8 cellular contexts compared by ENCODE assay signal in the genomic region with DNA sequence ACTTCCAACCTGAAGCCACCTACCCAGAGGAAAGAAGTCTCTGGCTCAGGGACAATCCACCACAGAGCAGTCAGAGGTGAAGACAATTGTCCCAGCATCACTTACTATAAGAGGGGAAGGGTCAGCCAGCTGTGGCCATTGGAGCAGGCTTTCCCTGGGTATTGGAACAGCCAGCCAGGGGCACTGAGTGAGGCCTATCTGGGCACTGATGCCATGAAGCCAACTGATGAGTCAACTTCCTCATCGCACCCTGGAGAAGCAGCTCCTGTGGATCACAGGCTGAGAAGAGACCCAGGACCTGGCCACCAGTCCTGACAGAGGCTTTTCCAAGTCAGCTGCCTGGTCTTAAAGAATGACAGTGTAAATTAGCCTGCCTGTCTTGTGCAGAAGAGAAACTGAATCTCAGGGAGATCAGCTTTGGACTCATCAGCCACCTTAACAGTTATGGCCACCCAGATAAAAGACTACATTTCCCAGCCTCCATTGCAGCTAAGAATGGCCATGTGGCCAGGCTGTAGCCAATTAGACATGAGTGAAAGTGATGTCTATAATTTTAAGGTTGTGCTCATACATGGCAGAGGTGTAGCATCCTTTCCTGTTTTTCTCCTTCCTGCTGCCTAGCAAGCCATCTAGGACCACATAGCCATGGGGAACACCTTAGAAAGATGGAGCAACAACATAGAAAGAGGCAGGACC. TPM values are rescaled to one million over a fixed set of nuclear protein-coding genes. Genes with fewer than 3 reads are reported as not detected.
DNase-seq lines count a peak whose midpoint lies in the region; ATAC-seq, FAIRE-seq and TF ChIP-seq lines count a peak whose summit lies in the region.

No MANE protein-coding gene starts in this region.

- H3K27ac ChIP-seq in IMR-90 (ENCODE audit: insufficient read depth, low read length) (no peak overlapping the region), sigmoid colon (no peak overlapping the region), kidney (ENCODE audit: low read depth in 2 of 2, low read length in 2 of 2) (no peak overlapping the region)

- H2AK5ac ChIP-seq in IMR-90 (ENCODE audit: low read depth, low read length): no peak overlapping the region

- no peak overlapping the region for H3K4me2 ChIP-seq in IMR-90 (ENCODE audit: low read depth, low read length)

- POLR2A ChIA-PET in IMR-90 (lab: Charles Lee; ENCODE audit: unreplicated experiment): no interaction called here

- in situ Hi-C loops in IMR-90 (cut with MboI; ENCODE audit: low sequenced_read_pairs): no loop called here

- H4K91ac ChIP-seq in IMR-90 (ENCODE audit: insufficient read depth, low read depth, low read length): no peak overlapping the region

- 86% methylated on average over 1 of the region's 1 CpG; no CpG with 5 or more reads in 1 of the 2 experiments for WGBS in IMR-90 (ENCODE audit: extremely low coverage in 2 of 2, insufficient read length in 1 of 2), 2 experiments
- WGBS in sigmoid colon, 2 donors: 93 to 99% methylated on average over 1 of the region's 1 CpG

- BruUV-seq in IMR-90 (replicated peaks; lab: Mats Ljungman, UMichigan): no TSS peak

- no peaks in the 10 kb centered on the region for H3K4me1 ChIP-seq in IMR-90 (ENCODE audit: control insufficient read depth, insufficient read depth, low read length)
- no peaks in the 10 kb centered on the region for H3K4me1 ChIP-seq in sigmoid colon
- no peaks in the 10 kb centered on the region for H3K4me1 ChIP-seq in kidney (ENCODE audit: control insufficient read depth in 1 of 2, insufficient read depth in 1 of 2, low read depth in 1 of 2, low read length in 2 of 2)

- TF ChIP-seq EP300 in sigmoid colon (IDR thresholded peaks at IDR 0.05): no peak

- H3K36me3 ChIP-seq in IMR-90 (ENCODE audit: control insufficient read depth, insufficient read depth, low read length) (no peaks in the 10 kb centered on the region), sigmoid colon (no peaks in the 10 kb centered on the region), kidney (ENCODE audit: control insufficient read depth in 1 of 2, insufficient read depth in 2 of 2, low read length in 2 of 2) (no peaks in the 10 kb centered on the region)

- H3K4me3 ChIP-seq in IMR-90 (ENCODE audit: insufficient read depth, low read depth, low read length) (no peak overlapping the region), choroid plexus epithelial cell (ENCODE audit: low read depth, low read length) (no peak overlapping the region), sigmoid colon (no peak overlapping the region), kidney (ENCODE audit: low read length in 2 of 2) (no peak overlapping the region)

- TF ChIP-seq CTCF in IMR-90 (conservative IDR thresholded peaks at IDR 0.05; ENCODE audit: low read depth, low read length) (no peak), choroid plexus epithelial cell (conservative IDR thresholded peaks at IDR 0.05; ENCODE audit: low read depth, low read length) (no peak), sigmoid colon (IDR thresholded peaks at IDR 0.05) (no peak), kidney (IDR thresholded peaks at IDR 0.05; ENCODE audit: borderline replicate concordance, extremely low read depth, insufficient read depth) (no peak)

- peak; percentile 80 for ATAC-seq in IMR-90 (ENCODE audit: low read depth)

- TF ChIP-seq POLR2A in IMR-90 (IDR thresholded peaks at IDR 0.05; ENCODE audit: low read depth, low read length) (no peak), sigmoid colon (IDR thresholded peaks at IDR 0.05) (no peak)

- CTCF ChIA-PET in IMR-90 (lab: Yijun Ruan, JAX): interaction anchor here (1.5 kb wide), 1 partner anchor 9 kb away, joined by 5 read pairs; no protein-coding TSS in a partner anchor

- no peak overlapping the region for H2BK20ac ChIP-seq in IMR-90 (ENCODE audit: low read depth, low read length)

- FAIRE-seq in kidney (lab: Jason Lieb, UNC): no peak

- no peaks in the 10 kb centered on the region for H3K9me3 ChIP-seq in IMR-90 (ENCODE audit: control insufficient read depth, insufficient read depth, low read length)
- H3K9me3 ChIP-seq in sigmoid colon: no peaks in the 10 kb centered on the region
- H3K9me3 ChIP-seq in kidney (ENCODE audit: control insufficient read depth in 1 of 2, low read length in 2 of 2): no peaks in the 10 kb centered on the region

- intact Hi-C loops in IMR-90 (cut with micrococcal nuclease): no loop called here
- intact Hi-C loops in sigmoid colon (cut with DNase I): no loop called here
- intact Hi-C loops in kidney (cut with DNase I): no loop called here

- H3K27me3 ChIP-seq in IMR-90 (ENCODE audit: control insufficient read depth, insufficient read depth, low read length) (peaks cover 4% of the 10 kb centered on the region; the same call in 1 of the 2 replicates), sigmoid colon (peaks cover 0 to 14% (median 0%) of the 10 kb centered on the region in 3 donors)

- H2AFZ ChIP-seq in IMR-90 (replicated peaks; ENCODE audit: low read length, poor library complexity): no peak overlapping the region

- TF ChIP-seq RAD21 in IMR-90 (IDR thresholded peaks at IDR 0.05; ENCODE audit: low read length): no peak

- dilution Hi-C loops in IMR-90 (cut with HindIII; ENCODE audit: low sequenced_read_pairs, unreplicated experiment): no loop called here

- H3K14ac ChIP-seq in IMR-90 (replicated peaks; ENCODE audit: low read depth, low read length): no peak overlapping the region

- H2BK5ac ChIP-seq in IMR-90 (ENCODE audit: low read depth, low read length, poor library complexity, severe bottlenecking): no peak overlapping the region

- H4K20me1 ChIP-seq in IMR-90 (ENCODE audit: insufficient read depth, low read length): no peaks in the 10 kb centered on the region

- H3K23ac ChIP-seq in IMR-90 (ENCODE audit: low read depth, low read length): no peak overlapping the region

- H3K4ac ChIP-seq in IMR-90 (ENCODE audit: low read depth, low read length): no peak overlapping the region

- no peak overlapping the region for H3K18ac ChIP-seq in IMR-90 (ENCODE audit: low read depth, low read length)

- H3K9ac ChIP-seq in IMR-90 (ENCODE audit: low read depth, low read length) (no peak overlapping the region), kidney (ENCODE audit: low read length in 2 of 2) (no peak overlapping the region)

- H3K79me1 ChIP-seq in IMR-90 (ENCODE audit: low read depth in 1 of 2, low read length in 2 of 2): no peaks in the 10 kb centered on the region

- no peak overlapping the region for H2AK9ac ChIP-seq in IMR-90 (replicated peaks; ENCODE audit: low read depth, low read length, poor library complexity)

- peak; percentile 7 for DNase-seq in activated T-cell treated with anti-CD3 and anti-CD28 coated beads, Interleukin-2, amount 50 U/mL, for 1 hour
- no peak for DNase-seq in activated T-cell treated with anti-CD3 and anti-CD28 coated beads for 4 hours
- peak; percentile 22 for DNase-seq in IMR-90
- DNase-seq in choroid plexus epithelial cell (ENCODE audit: low read depth): peak; percentile 65
- peak; percentile 7 for DNase-seq in retina
- no peak for DNase-seq in sigmoid colon
- no peak for DNase-seq in ecto neural progenitor cell (ENCODE audit: low spot score)
- no peak for DNase-seq in kidney

- no peak overlapping the region for H2BK120ac ChIP-seq in IMR-90 (ENCODE audit: low read depth, low read length)

- H4K5ac ChIP-seq in IMR-90 (ENCODE audit: low read depth, low read length): no peak overlapping the region

- H3K9me1 ChIP-seq in IMR-90 (ENCODE audit: insufficient read depth, low read length): no peaks in the 10 kb centered on the region

- no peak overlapping the region for H4K8ac ChIP-seq in IMR-90 (ENCODE audit: low read depth in 2 of 2, low read length in 2 of 2)

- no peak overlapping the region for H3K56ac ChIP-seq in IMR-90 (ENCODE audit: extremely low read depth, insufficient read depth, low read length)

- no peak overlapping the region for H2BK15ac ChIP-seq in IMR-90 (ENCODE audit: low read depth, low read length)

TF ChIP-seq in IMR-90, 13 proteins besides CTCF, POLR2A, EP300 and RAD21:
- TF ChIP-seq USF2 (IDR thresholded peaks at IDR 0.05; ENCODE audit: low read depth, low read length): peak; percentile 94
- TF ChIP-seq, protein P1, sequence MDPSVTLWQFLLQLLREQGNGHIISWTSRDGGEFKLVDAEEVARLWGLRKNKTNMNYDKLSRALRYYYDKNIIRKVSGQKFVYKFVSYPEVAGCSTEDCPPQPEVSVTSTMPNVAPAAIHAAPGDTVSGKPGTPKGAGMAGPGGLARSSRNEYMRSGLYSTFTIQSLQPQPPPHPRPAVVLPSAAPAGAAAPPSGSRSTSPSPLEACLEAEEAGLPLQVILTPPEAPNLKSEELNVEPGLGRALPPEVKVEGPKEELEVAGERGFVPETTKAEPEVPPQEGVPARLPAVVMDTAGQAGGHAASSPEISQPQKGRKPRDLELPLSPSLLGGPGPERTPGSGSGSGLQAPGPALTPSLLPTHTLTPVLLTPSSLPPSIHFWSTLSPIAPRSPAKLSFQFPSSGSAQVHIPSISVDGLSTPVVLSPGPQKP (IDR thresholded peaks at IDR 0.05; ENCODE audit: borderline replicate concordance, low read depth, low read length): no peak

RNA-seq across cellular contexts. Expression of gene CHST1, which starts 19.0 kb away (rescaled TPM):
- total RNA-seq in IMR-90 (2012; rRNA removed): not detected in 2 replicates
- polyA plus RNA-seq in IMR-90 (2012; rRNA removed): 0.21 and 0.27 TPM in 2 replicates
- 0.14 and 0.31 TPM in 2 replicates for polyA plus RNA-seq in IMR-90 (2012; cell fraction: cytosol; rRNA removed)
- 0.46 and 0.89 TPM in 2 replicates for polyA plus RNA-seq in IMR-90 (2012; cell fraction: nucleus; rRNA removed; ENCODE audit: low replicate concordance)
- total RNA-seq in sigmoid colon: 1 to 10 TPM in 3 of 4 donors, under 1 TPM in 1; 0.55 to 1.5 (median 1.5) TPM
- 1 to 10 TPM in 1 of 3 donors, under 1 TPM in 2; 0.23 to 1.2 (median 0.60) TPM for polyA plus RNA-seq in sigmoid colon
- total RNA-seq in kidney: 2.8 TPM
- polyA plus RNA-seq in kidney (ENCODE audit: insufficient read depth, low read depth, low replicate concordance): 2.9 TPM

Comparison
In these comparisons a context has a peak if more than half of its experiments do, and no peak if none do; other contexts are left out.
1. DNase-seq: peak in activated T-cell treated with anti-CD3 and anti-CD28 coated beads, Interleukin-2, amount 50 U/mL, for 1 hour (single experiment), IMR-90 (single experiment), choroid plexus epithelial cell (single experiment) and retina (single experiment); none in activated T-cell treated with anti-CD3 and anti-CD28 coated beads for 4 hours (single experiment), sigmoid colon (single experiment), ecto neural progenitor cell (single experiment) and kidney (single experiment).